Comparison of ENCODE assay signal across 4 cellular contexts in the genomic region with DNA sequence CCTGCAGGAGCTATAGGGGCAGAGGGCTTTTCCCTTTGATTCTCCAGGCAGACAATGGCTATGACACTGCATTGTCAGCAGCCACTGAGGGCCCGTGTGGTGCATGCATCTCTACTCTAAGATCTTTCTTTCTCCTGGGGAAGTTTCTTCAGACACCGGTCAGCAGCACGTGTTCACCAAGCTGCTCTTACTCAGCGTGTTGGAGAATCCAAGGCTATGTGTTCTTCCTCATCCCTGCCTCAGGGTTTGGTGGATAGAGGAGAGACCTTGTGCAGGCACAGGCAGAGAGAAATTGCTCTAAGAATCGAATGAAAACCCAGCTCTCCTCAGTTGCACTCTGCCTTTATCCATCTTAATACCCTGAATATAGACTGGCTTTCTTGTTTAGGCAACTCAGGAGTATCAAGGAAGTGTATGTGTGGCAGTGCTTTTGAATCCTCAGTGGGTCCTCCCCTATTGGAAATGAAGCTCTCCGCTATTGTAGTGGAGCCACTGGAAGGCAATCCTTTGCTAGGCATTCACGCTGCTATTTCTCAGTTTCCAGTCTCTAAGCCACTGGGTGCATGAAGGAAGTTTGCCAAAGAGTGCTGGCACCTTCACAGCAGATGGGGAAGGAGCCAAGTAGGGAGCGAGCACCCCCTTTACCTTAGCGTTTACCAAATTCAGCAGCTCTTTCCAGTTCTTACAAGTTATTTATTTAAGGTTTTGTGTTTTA.
A peak's percentile ranks its signal among the peaks of the same experiment; 100 is the strongest.
TF ChIP-seq lines count a peak whose summit lies in the region.

No MANE protein-coding gene starts in this region.

TF ChIP-seq in SK-N-SH, 30 proteins besides CTCF, POLR2A, EP300 and RAD21:
- TF ChIP-seq, protein P1, sequence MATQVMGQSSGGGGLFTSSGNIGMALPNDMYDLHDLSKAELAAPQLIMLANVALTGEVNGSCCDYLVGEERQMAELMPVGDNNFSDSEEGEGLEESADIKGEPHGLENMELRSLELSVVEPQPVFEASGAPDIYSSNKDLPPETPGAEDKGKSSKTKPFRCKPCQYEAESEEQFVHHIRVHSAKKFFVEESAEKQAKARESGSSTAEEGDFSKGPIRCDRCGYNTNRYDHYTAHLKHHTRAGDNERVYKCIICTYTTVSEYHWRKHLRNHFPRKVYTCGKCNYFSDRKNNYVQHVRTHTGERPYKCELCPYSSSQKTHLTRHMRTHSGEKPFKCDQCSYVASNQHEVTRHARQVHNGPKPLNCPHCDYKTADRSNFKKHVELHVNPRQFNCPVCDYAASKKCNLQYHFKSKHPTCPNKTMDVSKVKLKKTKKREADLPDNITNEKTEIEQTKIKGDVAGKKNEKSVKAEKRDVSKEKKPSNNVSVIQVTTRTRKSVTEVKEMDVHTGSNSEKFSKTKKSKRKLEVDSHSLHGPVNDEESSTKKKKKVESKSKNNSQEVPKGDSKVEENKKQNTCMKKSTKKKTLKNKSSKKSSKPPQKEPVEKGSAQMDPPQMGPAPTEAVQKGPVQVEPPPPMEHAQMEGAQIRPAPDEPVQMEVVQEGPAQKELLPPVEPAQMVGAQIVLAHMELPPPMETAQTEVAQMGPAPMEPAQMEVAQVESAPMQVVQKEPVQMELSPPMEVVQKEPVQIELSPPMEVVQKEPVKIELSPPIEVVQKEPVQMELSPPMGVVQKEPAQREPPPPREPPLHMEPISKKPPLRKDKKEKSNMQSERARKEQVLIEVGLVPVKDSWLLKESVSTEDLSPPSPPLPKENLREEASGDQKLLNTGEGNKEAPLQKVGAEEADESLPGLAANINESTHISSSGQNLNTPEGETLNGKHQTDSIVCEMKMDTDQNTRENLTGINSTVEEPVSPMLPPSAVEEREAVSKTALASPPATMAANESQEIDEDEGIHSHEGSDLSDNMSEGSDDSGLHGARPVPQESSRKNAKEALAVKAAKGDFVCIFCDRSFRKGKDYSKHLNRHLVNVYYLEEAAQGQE (IDR thresholded peaks at IDR 0.05; ENCODE audit: low read depth, low read length): no peak
- TF ChIP-seq GABPA (IDR thresholded peaks at IDR 0.05; ENCODE audit: low read depth) (no peak), FOXM1 (IDR thresholded peaks at IDR 0.05; ENCODE audit: low read depth) (no peak), ELF1 (IDR thresholded peaks at IDR 0.05) (no peak)

TF ChIP-seq in SK-N-SH treated with all-trans-retinoic acid at 6 μM for 48 hours, 23 proteins besides CTCF, POLR2A, EP300 and RAD21 (continues in another document):
- TF ChIP-seq CSDC2 (CRISPR knock-in tag; IDR thresholded peaks at IDR 0.05) (no peak), TCF4 (CRISPR knock-in tag; IDR thresholded peaks at IDR 0.05; ENCODE audit: borderline replicate concordance) (no peak), ZNF70 (CRISPR knock-in tag; IDR thresholded peaks at IDR 0.05) (no peak), ZFP30 (CRISPR knock-in tag; IDR thresholded peaks at IDR 0.05) (no peak), ARNTL (CRISPR knock-in tag; IDR thresholded peaks at IDR 0.05; ENCODE audit: borderline replicate concordance, low read depth) (no peak), ZFP3 (CRISPR knock-in tag; IDR thresholded peaks at IDR 0.05) (no peak), SNAI2 (CRISPR knock-in tag; IDR thresholded peaks at IDR 0.05) (no peak)
- TF ChIP-seq, protein P2, sequence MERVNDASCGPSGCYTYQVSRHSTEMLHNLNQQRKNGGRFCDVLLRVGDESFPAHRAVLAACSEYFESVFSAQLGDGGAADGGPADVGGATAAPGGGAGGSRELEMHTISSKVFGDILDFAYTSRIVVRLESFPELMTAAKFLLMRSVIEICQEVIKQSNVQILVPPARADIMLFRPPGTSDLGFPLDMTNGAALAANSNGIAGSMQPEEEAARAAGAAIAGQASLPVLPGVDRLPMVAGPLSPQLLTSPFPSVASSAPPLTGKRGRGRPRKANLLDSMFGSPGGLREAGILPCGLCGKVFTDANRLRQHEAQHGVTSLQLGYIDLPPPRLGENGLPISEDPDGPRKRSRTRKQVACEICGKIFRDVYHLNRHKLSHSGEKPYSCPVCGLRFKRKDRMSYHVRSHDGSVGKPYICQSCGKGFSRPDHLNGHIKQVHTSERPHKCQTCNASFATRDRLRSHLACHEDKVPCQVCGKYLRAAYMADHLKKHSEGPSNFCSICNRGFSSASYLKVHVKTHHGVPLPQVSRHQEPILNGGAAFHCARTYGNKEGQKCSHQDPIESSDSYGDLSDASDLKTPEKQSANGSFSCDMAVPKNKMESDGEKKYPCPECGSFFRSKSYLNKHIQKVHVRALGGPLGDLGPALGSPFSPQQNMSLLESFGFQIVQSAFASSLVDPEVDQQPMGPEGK (CRISPR knock-in tag; IDR thresholded peaks at IDR 0.05; ENCODE audit: borderline replicate concordance): no peak
- TF ChIP-seq, protein P3, sequence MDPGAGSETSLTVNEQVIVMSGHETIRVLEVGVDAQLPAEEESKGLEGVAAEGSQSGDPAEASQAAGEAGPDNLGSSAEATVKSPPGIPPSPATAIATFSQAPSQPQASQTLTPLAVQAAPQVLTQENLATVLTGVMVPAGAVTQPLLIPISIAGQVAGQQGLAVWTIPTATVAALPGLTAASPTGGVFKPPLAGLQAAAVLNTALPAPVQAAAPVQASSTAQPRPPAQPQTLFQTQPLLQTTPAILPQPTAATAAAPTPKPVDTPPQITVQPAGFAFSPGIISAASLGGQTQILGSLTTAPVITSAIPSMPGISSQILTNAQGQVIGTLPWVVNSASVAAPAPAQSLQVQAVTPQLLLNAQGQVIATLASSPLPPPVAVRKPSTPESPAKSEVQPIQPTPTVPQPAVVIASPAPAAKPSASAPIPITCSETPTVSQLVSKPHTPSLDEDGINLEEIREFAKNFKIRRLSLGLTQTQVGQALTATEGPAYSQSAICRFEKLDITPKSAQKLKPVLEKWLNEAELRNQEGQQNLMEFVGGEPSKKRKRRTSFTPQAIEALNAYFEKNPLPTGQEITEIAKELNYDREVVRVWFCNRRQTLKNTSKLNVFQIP (CRISPR knock-in tag; IDR thresholded peaks at IDR 0.05; ENCODE audit: borderline replicate concordance, low read depth): no peak
- TF ChIP-seq, protein P4, sequence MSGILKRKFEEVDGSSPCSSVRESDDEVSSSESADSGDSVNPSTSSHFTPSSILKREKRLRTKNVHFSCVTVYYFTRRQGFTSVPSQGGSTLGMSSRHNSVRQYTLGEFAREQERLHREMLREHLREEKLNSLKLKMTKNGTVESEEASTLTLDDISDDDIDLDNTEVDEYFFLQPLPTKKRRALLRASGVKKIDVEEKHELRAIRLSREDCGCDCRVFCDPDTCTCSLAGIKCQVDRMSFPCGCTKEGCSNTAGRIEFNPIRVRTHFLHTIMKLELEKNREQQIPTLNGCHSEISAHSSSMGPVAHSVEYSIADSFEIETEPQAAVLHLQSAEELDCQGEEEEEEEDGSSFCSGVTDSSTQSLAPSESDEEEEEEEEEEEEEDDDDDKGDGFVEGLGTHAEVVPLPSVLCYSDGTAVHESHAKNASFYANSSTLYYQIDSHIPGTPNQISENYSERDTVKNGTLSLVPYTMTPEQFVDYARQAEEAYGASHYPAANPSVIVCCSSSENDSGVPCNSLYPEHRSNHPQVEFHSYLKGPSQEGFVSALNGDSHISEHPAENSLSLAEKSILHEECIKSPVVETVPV (CRISPR knock-in tag; IDR thresholded peaks at IDR 0.05): no peak

TF ChIP-seq in GM12878, 131 proteins besides CTCF, POLR2A, EP300 and RAD21:
- TF ChIP-seq, protein P5, sequence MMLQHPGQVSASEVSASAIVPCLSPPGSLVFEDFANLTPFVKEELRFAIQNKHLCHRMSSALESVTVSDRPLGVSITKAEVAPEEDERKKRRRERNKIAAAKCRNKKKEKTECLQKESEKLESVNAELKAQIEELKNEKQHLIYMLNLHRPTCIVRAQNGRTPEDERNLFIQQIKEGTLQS (IDR thresholded peaks at IDR 0.05; ENCODE audit: borderline replicate concordance, extremely low read depth, low read depth, low read length): no peak
- TF ChIP-seq, protein P6, sequence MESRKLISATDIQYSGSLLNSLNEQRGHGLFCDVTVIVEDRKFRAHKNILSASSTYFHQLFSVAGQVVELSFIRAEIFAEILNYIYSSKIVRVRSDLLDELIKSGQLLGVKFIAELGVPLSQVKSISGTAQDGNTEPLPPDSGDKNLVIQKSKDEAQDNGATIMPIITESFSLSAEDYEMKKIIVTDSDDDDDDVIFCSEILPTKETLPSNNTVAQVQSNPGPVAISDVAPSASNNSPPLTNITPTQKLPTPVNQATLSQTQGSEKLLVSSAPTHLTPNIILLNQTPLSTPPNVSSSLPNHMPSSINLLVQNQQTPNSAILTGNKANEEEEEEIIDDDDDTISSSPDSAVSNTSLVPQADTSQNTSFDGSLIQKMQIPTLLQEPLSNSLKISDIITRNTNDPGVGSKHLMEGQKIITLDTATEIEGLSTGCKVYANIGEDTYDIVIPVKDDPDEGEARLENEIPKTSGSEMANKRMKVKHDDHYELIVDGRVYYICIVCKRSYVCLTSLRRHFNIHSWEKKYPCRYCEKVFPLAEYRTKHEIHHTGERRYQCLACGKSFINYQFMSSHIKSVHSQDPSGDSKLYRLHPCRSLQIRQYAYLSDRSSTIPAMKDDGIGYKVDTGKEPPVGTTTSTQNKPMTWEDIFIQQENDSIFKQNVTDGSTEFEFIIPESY (IDR thresholded peaks at IDR 0.05): no peak
- TF ChIP-seq MEF2A (IDR thresholded peaks at IDR 0.05; ENCODE audit: insufficient read depth, low read depth, low read length): no peak
- TF ChIP-seq LARP7 (IDR thresholded peaks at IDR 0.05): no peak
- peak; percentile 44; the same call in 1 of the 2 replicates for TF ChIP-seq POLR2AphosphoS5 (IDR thresholded peaks at IDR 0.05; ENCODE audit: low read length)

TF ChIP-seq in HepG2, 621 proteins besides CTCF, POLR2A, EP300 and RAD21:
- TF ChIP-seq TBL1XR1 (IDR thresholded peaks at IDR 0.05; ENCODE audit: borderline replicate concordance, low read length, partially characterized antibody): no peak
- TF ChIP-seq SMARCE1 (IDR thresholded peaks at IDR 0.05; ENCODE audit: borderline replicate concordance): no peak
- peak; percentile 30; the same call in 1 of the 2 replicates for TF ChIP-seq POLR2G (IDR thresholded peaks at IDR 0.05; ENCODE audit: low read depth, low read length)
- TF ChIP-seq RFXANK (CRISPR knock-in tag; IDR thresholded peaks at IDR 0.05): no peak
- TF ChIP-seq PTBP1 (IDR thresholded peaks at IDR 0.05; ENCODE audit: low read depth, low read length, poor library complexity, severe bottlenecking): no peak
- no peak for TF ChIP-seq NBN (conservative IDR thresholded peaks at IDR 0.05)
- TF ChIP-seq ZNF775 (CRISPR knock-in tag; IDR thresholded peaks at IDR 0.05; ENCODE audit: borderline replicate concordance): no peak
- TF ChIP-seq SSRP1 (CRISPR knock-in tag; IDR thresholded peaks at IDR 0.05): 0 out of 2 replicates have a peak, but pooled peaks have one; percentile 35
- TF ChIP-seq, protein P7, sequence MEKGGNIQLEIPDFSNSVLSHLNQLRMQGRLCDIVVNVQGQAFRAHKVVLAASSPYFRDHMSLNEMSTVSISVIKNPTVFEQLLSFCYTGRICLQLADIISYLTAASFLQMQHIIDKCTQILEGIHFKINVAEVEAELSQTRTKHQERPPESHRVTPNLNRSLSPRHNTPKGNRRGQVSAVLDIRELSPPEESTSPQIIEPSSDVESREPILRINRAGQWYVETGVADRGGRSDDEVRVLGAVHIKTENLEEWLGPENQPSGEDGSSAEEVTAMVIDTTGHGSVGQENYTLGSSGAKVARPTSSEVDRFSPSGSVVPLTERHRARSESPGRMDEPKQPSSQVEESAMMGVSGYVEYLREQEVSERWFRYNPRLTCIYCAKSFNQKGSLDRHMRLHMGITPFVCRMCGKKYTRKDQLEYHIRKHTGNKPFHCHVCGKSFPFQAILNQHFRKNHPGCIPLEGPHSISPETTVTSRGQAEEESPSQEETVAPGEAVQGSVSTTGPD (CRISPR knock-in tag; IDR thresholded peaks at IDR 0.05): no peak
- TF ChIP-seq RBM22 (optimal IDR thresholded peaks at IDR 0.05; ENCODE audit: low read length): peak; percentile 97
- no peak for TF ChIP-seq CEBPB (IDR thresholded peaks at IDR 0.05; ENCODE audit: borderline replicate concordance, low read depth, low read length)
- TF ChIP-seq ZNF772 (CRISPR knock-in tag; IDR thresholded peaks at IDR 0.05): no peak
- no peak for TF ChIP-seq ELF4 (CRISPR knock-in tag; IDR thresholded peaks at IDR 0.05; ENCODE audit: borderline replicate concordance)
- TF ChIP-seq MTF2 (CRISPR knock-in tag; IDR thresholded peaks at IDR 0.05; ENCODE audit: borderline replicate concordance): no peak
